11 cellular contexts compared by ENCODE assay signal in the genomic region with DNA sequence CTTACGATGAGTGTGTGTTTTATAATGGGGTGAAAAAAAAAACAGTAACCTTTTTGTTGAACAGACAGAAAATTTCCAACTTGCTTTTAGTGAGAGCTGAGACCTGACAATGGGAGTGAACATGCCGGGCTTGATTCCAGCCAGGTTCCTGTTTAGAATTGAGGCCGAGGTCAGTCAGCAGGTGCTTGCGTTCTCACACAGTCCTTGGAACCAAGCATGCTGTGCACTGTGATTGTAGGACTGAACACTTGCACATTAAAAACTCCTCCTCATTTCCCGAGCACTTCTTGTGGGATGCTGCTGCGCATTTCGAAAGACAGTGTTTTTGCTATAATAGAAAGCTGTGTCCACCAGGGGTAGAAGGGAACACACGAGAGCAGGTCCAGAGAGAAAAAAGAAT. TPM values are rescaled to one million over a fixed set of nuclear protein-coding genes. Genes with fewer than 3 reads are reported as not detected.
DNase-seq lines count a peak whose midpoint lies in the region; ATAC-seq and TF ChIP-seq lines count a peak whose summit lies in the region.
"Had no signal": no experiment of that assay in that cellular context is flagged by ENCODE, and none has a peak within 500 bp of the region (broad histone marks: within the 10 kb centered on the region; RNA-seq: fewer than 3 reads in every experiment).

No MANE protein-coding gene starts in this region.

- no peak for ATAC-seq in GM18909 (IDR thresholded peaks at IDR 0.05; ENCODE audit: poor library complexity, unreplicated experiment)
- ATAC-seq in GM18858 (IDR thresholded peaks at IDR 0.05; ENCODE audit: unreplicated experiment) = no peak
- ATAC-seq in HG03280 (IDR thresholded peaks at IDR 0.05; ENCODE audit: unreplicated experiment) = no peak
- ATAC-seq in GM18907 (IDR thresholded peaks at IDR 0.05; ENCODE audit: unreplicated experiment) = no peak

- no peaks in the 10 kb centered on the region for H3K36me3 ChIP-seq in CD8-positive, alpha-beta memory T cell (ENCODE audit: insufficient read depth, low read length)
- H3K36me3 ChIP-seq in KOPT-K1 (ENCODE audit: insufficient read depth, low read length) = peaks cover 8% of the 10 kb centered on the region
- H3K36me3 ChIP-seq in endocrine pancreas (ENCODE audit: control insufficient read depth, insufficient read depth, low read length) = no peaks in the 10 kb centered on the region

- DNase-seq in CD8-positive, alpha-beta memory T cell = no peak
- DNase-seq: NCI-H69 had no signal

- TF ChIP-seq CTCF in nephron (IDR thresholded peaks at IDR 0.05; ENCODE audit: unreplicated experiment in 3 of 3) = no peak

- H3K9ac ChIP-seq in endocrine pancreas (ENCODE audit: control insufficient read depth, insufficient read depth, low read length) = no peak overlapping the region

- peak overlapping the region; percentile 47 to 98 (median 81) for H3K27ac Mint-ChIP-seq in CD8-positive, alpha-beta memory T cell
- H3K27ac Mint-ChIP-seq in nephron = peak overlapping the region; percentile 53 to 84 (median 82)

- POLR2A ChIA-PET in CD8-positive, alpha-beta memory T cell (lab: Charles Lee) = interaction anchor here (0.7 to 1.9 kb wide), 3 partner anchors 19 to 51 kb away, joined by 3 to 4 read pairs (median 3); no protein-coding TSS in a partner anchor

- H3K27me3 ChIP-seq in CD8-positive, alpha-beta memory T cell (ENCODE audit: insufficient read depth, low read length, poor library complexity, severe bottlenecking) = no peaks in the 10 kb centered on the region
- H3K27me3 ChIP-seq in endocrine pancreas (ENCODE audit: control insufficient read depth, insufficient read depth, low read length) = no peaks in the 10 kb centered on the region

- peaks cover 0 to 15% (median 7%) of the 10 kb centered on the region in 3 donors for H3K36me3 Mint-ChIP-seq in CD8-positive, alpha-beta memory T cell
- H3K36me3 Mint-ChIP-seq in nephron (ENCODE audit: low read depth) = peaks cover 3% of the 10 kb centered on the region

- H3K27me3 Mint-ChIP-seq in CD8-positive, alpha-beta memory T cell = no peaks in the 10 kb centered on the region
- H3K27me3 Mint-ChIP-seq in nephron (ENCODE audit: low read depth) = no peaks in the 10 kb centered on the region

- H3K9me3 Mint-ChIP-seq in CD8-positive, alpha-beta memory T cell = no peaks in the 10 kb centered on the region
- no peaks in the 10 kb centered on the region for H3K9me3 Mint-ChIP-seq in nephron

- H3K4me1 Mint-ChIP-seq in CD8-positive, alpha-beta memory T cell = peaks cover 79 to 87% (median 86%) of the 10 kb centered on the region in 3 donors
- peaks cover 79% of the 10 kb centered on the region for H3K4me1 Mint-ChIP-seq in nephron

- no peak overlapping the region for H3K4me3 ChIP-seq in CD8-positive, alpha-beta memory T cell (ENCODE audit: low read length)
- peak overlapping the region; percentile 87 for H3K4me3 ChIP-seq in endocrine pancreas (ENCODE audit: control insufficient read depth, insufficient read depth, low read length)
- H3K4me3 ChIP-seq: SK-N-MC, skin epidermis had no signal

- CTCF ChIA-PET in CD8-positive, alpha-beta memory T cell (lab: Charles Lee) = interaction anchor here (0.9 kb wide), 1 partner anchor 29 kb away, joined by 3 read pairs; no protein-coding TSS in a partner anchor

- peak overlapping the region; percentile 23 to 87 (median 78) for H3K4me3 Mint-ChIP-seq in CD8-positive, alpha-beta memory T cell
- H3K4me3 Mint-ChIP-seq in nephron = peak overlapping the region in 1 of 3 experiments; percentile 3

- no peak overlapping the region for H3K27ac ChIP-seq in CD8-positive, alpha-beta memory T cell (ENCODE audit: low read depth, low read length)
- peak overlapping the region; percentile 99 for H3K27ac ChIP-seq in KOPT-K1 (ENCODE audit: low read depth, low read length, poor library complexity, severe bottlenecking)
- H3K27ac ChIP-seq: SK-N-MC had no signal

- H3K4me1 ChIP-seq in CD8-positive, alpha-beta memory T cell (ENCODE audit: insufficient read depth, low read length) = peaks cover 68% of the 10 kb centered on the region
- H3K4me1 ChIP-seq in endocrine pancreas (ENCODE audit: control insufficient read depth, insufficient read depth, low read length) = no peaks in the 10 kb centered on the region

- no peaks in the 10 kb centered on the region for H3K9me3 ChIP-seq in CD8-positive, alpha-beta memory T cell (ENCODE audit: low read length)
- H3K9me3 ChIP-seq in KOPT-K1 (ENCODE audit: insufficient read depth, low read length, poor library complexity, severe bottlenecking) (no peaks in the 10 kb centered on the region), endocrine pancreas (ENCODE audit: control insufficient read depth, low read length) (no peaks in the 10 kb centered on the region)

RNA-seq across cellular contexts. Expression of a gene that starts 51.8 kb away (rescaled TPM):
- total RNA-seq in CD8-positive, alpha-beta memory T cell = 10 to 100 TPM; 28.1 to 29.6 TPM
- polyA plus RNA-seq in CD8-positive, alpha-beta memory T cell = 28.6 TPM
